ENCODE assay signal across 8 cellular contexts in the genomic region with DNA sequence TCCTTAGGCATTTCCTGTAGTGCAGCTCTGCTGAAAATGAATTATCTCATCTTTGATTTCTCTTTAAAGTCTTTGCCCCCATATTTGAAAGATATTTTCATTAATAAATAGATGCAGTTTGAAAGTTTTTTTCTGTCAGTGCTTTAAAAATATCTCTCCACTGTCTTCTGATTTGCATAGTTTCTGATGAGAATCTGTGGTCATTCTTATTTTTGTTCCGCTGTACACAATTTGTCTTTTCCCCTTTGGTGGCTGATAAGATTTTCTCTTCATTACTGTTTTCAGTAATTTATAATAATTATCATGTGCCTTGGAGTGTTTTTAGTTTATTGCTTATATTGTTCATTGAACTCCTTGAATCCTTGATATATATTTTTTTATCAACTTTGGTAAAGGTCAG. TPM values are rescaled to one million over a fixed set of nuclear protein-coding genes. Genes with fewer than 3 reads are reported as not detected.
"Had no signal": no experiment of that assay in that cellular context is flagged by ENCODE, and none has a peak within 500 bp of the region (broad histone marks: within the 10 kb centered on the region; RNA-seq: fewer than 3 reads in every experiment).

No MANE protein-coding gene starts in this region.

- ATAC-seq: GM12878 had no signal

- DNase-seq: GDM1, GF-D8 had no signal

- H3K4me3 ChIP-seq: GM12878 had no signal

- FAIRE-seq: GM12878, GM12891, GM12892, GM18507, GM19239 had no signal

RNA-seq across cellular contexts. Expression of a gene that starts 7.0 kb away (rescaled TPM):
- total RNA-seq: G401, GM12878 had no signal
- polyA plus RNA-seq: GM12878 had no signal

RNA-seq across cellular contexts. Expression of a gene that starts 45.1 kb away (rescaled TPM):
- total RNA-seq: G401 had no signal
